Comparison of ENCODE assay signal across 15 cellular contexts in genomic region chr12:6775185-6775770, GRCh38. TPM values are rescaled to one million over a fixed set of nuclear protein-coding genes. Genes with fewer than 3 reads are reported as not detected.
DNase-seq lines count a peak whose midpoint lies in the region; ATAC-seq and TF ChIP-seq lines count a peak whose summit lies in the region.
"Had no signal": no experiment of that assay in that cellular context is flagged by ENCODE, and none has a peak within 500 bp of the region (broad histone marks: within the 10 kb centered on the region; RNA-seq: fewer than 3 reads in every experiment).

No MANE protein-coding gene starts in this region.

- H4K20me1 ChIP-seq in GM23338 (replicated peaks; ENCODE audit: insufficient read depth): peaks cover 3% of the 10 kb centered on the region; the same call in 1 of the 2 replicates

- peaks cover 20% of the 10 kb centered on the region; the same call in 1 of the 2 replicates for H3F3A ChIP-seq in GM23338 (replicated peaks; ENCODE audit: low read depth)

- H3K27me3 Mint-ChIP-seq in T-helper 1 cell treated with Interleukin-12 subunit alpha and Interleukin-12 subunit beta and Interleukin-4 antibody, amounts not matched to agents 30 μg/mL and 1 μg/mL, for 36 hours (ENCODE audit: low read depth): no peaks in the 10 kb centered on the region
- H3K27me3 Mint-ChIP-seq in GM23338 (ENCODE audit: insufficient read depth, low read depth, poor library complexity) (peaks cover 61% of the 10 kb centered on the region), nephron (ENCODE audit: low read depth) (peaks cover 23% of the 10 kb centered on the region)

- H3K36me3 Mint-ChIP-seq in T-helper 1 cell treated with Interleukin-12 subunit alpha and Interleukin-12 subunit beta and Interleukin-4 antibody, amounts not matched to agents 30 μg/mL and 1 μg/mL, for 36 hours (ENCODE audit: low read depth): peaks cover 25% of the 10 kb centered on the region
- H3K36me3 Mint-ChIP-seq in GM23338 (ENCODE audit: low read depth) (peaks cover 17% of the 10 kb centered on the region), nephron (ENCODE audit: low read depth) (peaks cover 39% of the 10 kb centered on the region)
- peaks cover 27 to 67% of the 10 kb centered on the region in 2 donors for H3K36me3 Mint-ChIP-seq in activated naive CD4-positive, alpha-beta T cell treated with anti-CD3 and anti-CD28 coated beads, Interleukin-2, amount 50 U/mL, for 72 hours

- peaks cover 72% of the 10 kb centered on the region for H3K27me3 ChIP-seq in GM23338 (ENCODE audit: insufficient read depth)
- no peaks in the 10 kb centered on the region for H3K27me3 ChIP-seq in adrenal gland
- H3K27me3 ChIP-seq: vagina had no signal

- H3K4me1 ChIP-seq in GM23338 (ENCODE audit: insufficient read depth) (peaks cover 28% of the 10 kb centered on the region), adrenal gland (replicated peaks in 1 of 2) (peaks cover 9 to 23% of the 10 kb centered on the region in 2 donors)
- H3K4me1 ChIP-seq: foreskin keratinocyte had no signal

- no peaks in the 10 kb centered on the region for H3K9me3 Mint-ChIP-seq in T-helper 1 cell treated with Interleukin-12 subunit alpha and Interleukin-12 subunit beta and Interleukin-4 antibody, amounts not matched to agents 30 μg/mL and 1 μg/mL, for 36 hours
- no peaks in the 10 kb centered on the region; the same call in 2 of the 3 replicates for H3K9me3 Mint-ChIP-seq in GM23338
- no peaks in the 10 kb centered on the region for H3K9me3 Mint-ChIP-seq in activated naive CD4-positive, alpha-beta T cell treated with anti-CD3 and anti-CD28 coated beads, Interleukin-2, amount 50 U/mL, for 72 hours
- H3K9me3 Mint-ChIP-seq in nephron: no peaks in the 10 kb centered on the region

- no peaks in the 10 kb centered on the region for H3K79me2 ChIP-seq in GM23338 (replicated peaks; ENCODE audit: insufficient read depth)

- intact Hi-C loops in adrenal gland (cut with DNase I): loop anchor here in 1 of 2 donors (5.0 kb wide), 1 partner anchor 38 kb away; no protein-coding TSS in a partner anchor

- no peak for TF ChIP-seq POLR2A in adrenal gland (IDR thresholded peaks at IDR 0.05)

- H3K36me3 ChIP-seq in GM23338 (ENCODE audit: insufficient read depth) (no peaks in the 10 kb centered on the region), adrenal gland (replicated peaks in 1 of 2) (peaks cover 0 to 3% of the 10 kb centered on the region in 2 donors)

- H3K4me2 ChIP-seq in GM23338: no peak overlapping the region
- H3K4me2 ChIP-seq: smooth muscle cell had no signal

- peak overlapping the region; percentile 83 for H3K27ac Mint-ChIP-seq in T-helper 1 cell treated with Interleukin-12 subunit alpha and Interleukin-12 subunit beta and Interleukin-4 antibody, amounts not matched to agents 30 μg/mL and 1 μg/mL, for 36 hours
- no peak overlapping the region for H3K27ac Mint-ChIP-seq in GM23338
- peak overlapping the region; percentile 74 to 90 for H3K27ac Mint-ChIP-seq in activated naive CD4-positive, alpha-beta T cell treated with anti-CD3 and anti-CD28 coated beads, Interleukin-2, amount 50 U/mL, for 72 hours
- H3K27ac Mint-ChIP-seq in nephron: peak overlapping the region in 2 of 3 experiments; percentile 19 to 28

- H3K9me3 ChIP-seq in adrenal gland (replicated peaks in 1 of 3): no peaks in the 10 kb centered on the region
- H3K9me3 ChIP-seq: lower lobe of right lung, vagina had no signal

- peaks cover 61% of the 10 kb centered on the region for H3K4me1 Mint-ChIP-seq in T-helper 1 cell treated with Interleukin-12 subunit alpha and Interleukin-12 subunit beta and Interleukin-4 antibody, amounts not matched to agents 30 μg/mL and 1 μg/mL, for 36 hours (ENCODE audit: low read depth)
- H3K4me1 Mint-ChIP-seq in GM23338 (peaks cover 66% of the 10 kb centered on the region), nephron (peaks cover 37% of the 10 kb centered on the region)

- no peaks in the 10 kb centered on the region for H3K9me2 ChIP-seq in GM23338 (ENCODE audit: insufficient read depth)

- H3K4me3 ChIP-seq in GM23338: no peak overlapping the region
- H3K4me3 ChIP-seq in adrenal gland: no peak overlapping the region
- H3K4me3 ChIP-seq: smooth muscle cell, vagina had no signal

- H2AFZ ChIP-seq in GM23338: no peak overlapping the region

- H3K27ac ChIP-seq in GM23338 (ENCODE audit: low read depth) (no peak overlapping the region), adrenal gland (no peak overlapping the region)
- H3K27ac ChIP-seq: foreskin keratinocyte, lower lobe of right lung, vagina had no signal

- ATAC-seq in GM23338: no peak
- no peak for ATAC-seq in activated naive CD4-positive, alpha-beta T cell treated with anti-CD3 and anti-CD28 coated beads, Interleukin-2, amount 50 U/mL, for 72 hours
- ATAC-seq: foreskin keratinocyte, lower lobe of right lung had no signal

- TF ChIP-seq CTCF in GM23338 (conservative IDR thresholded peaks at IDR 0.05; ENCODE audit: low read depth in 2 of 2) (no peak), nephron (IDR thresholded peaks at IDR 0.05; ENCODE audit: unreplicated experiment in 3 of 3) (no peak), adrenal gland (IDR thresholded peaks at IDR 0.05) (no peak), GM13976 (IDR thresholded peaks at IDR 0.05; ENCODE audit: borderline replicate concordance, control extremely low read depth, extremely low read depth, insufficient read depth, missing control alignments) (no peak)

- in situ Hi-C loops in GM13976 (cut with MboI; ENCODE audit: low sequenced_read_pairs, unreplicated experiment): no loop called here

- DNase-seq in T-helper 1 cell (no peak), GM23338 (ENCODE audit: low spot score) (no peak), adrenal gland (no peak), midbrain (lab: John Stamatoyannopoulos, UW) (no peak), GM13976 (ENCODE audit: low spot score) (no peak)
- no peak for DNase-seq in activated naive CD4-positive, alpha-beta T cell treated with anti-CD3 and anti-CD28 coated beads, Interleukin-2, amount 50 U/mL, for 72 hours (ENCODE audit: low spot score in 2 of 2)
- DNase-seq: activated CD4-positive, CD25-positive, alpha-beta regulatory T cell; COR-L47; foreskin keratinocyte; lower lobe of right lung; NCI-H446 had no signal

- peak overlapping the region; percentile 78 for H3K4me3 Mint-ChIP-seq in T-helper 1 cell treated with Interleukin-12 subunit alpha and Interleukin-12 subunit beta and Interleukin-4 antibody, amounts not matched to agents 30 μg/mL and 1 μg/mL, for 36 hours
- H3K4me3 Mint-ChIP-seq in GM23338: peak overlapping the region; percentile 54; the same call in 2 of the 3 replicates
- peak overlapping the region; percentile 1 to 66 (median 37) for H3K4me3 Mint-ChIP-seq in nephron

- 83 to 91% (median 88%) methylated on average over 6 to 8 of the region's 8 CpGs for WGBS in adrenal gland, 4 donors

TF ChIP-seq in GM23338, 12 proteins besides CTCF, POLR2A, EP300 and RAD21 (continues in another document):
- no peak for TF ChIP-seq CREB1 (CRISPR knock-in tag; IDR thresholded peaks at IDR 0.05; ENCODE audit: low read depth)

RNA-seq across cellular contexts. Expression of gene LAG3, which starts 3.0 kb away (rescaled TPM):
- total RNA-seq in GM23338 (2014; rRNA removed; shearing (Covaris generic)): 1.0 and 4.7 TPM in 2 replicates
- polyA plus RNA-seq in GM23338 (2016; fragmentation: Nextera tagmentation; extraction: Ambion mirVana) (3.7 and 3.9 TPM in 2 replicates), adrenal gland (1 to 10 TPM in 2 of 3 donors, under 1 TPM in 1; 0.29 to 4.3 (median 2.3) TPM)
- 100 to 1,000 TPM in 1 of 2 donors, 10 to 100 TPM in 1; 71.3 to 117 TPM for total RNA-seq in activated naive CD4-positive, alpha-beta T cell treated with anti-CD3 and anti-CD28 coated beads, Interleukin-2, amount 50 U/mL, for 72 hours
- total RNA-seq in adrenal gland: under 1 TPM in 6 of 8 donors, not detected in 2; 0.21 to 0.96 (median 0.71) TPM

RNA-seq across cellular contexts. Expression of gene PTMS, which starts 9.1 kb away (rescaled TPM):
- total RNA-seq in GM23338 (2014; rRNA removed; shearing (Covaris generic)): 82.4 and 111 TPM in 2 replicates
- polyA plus RNA-seq in GM23338 (2016; fragmentation: Nextera tagmentation; extraction: Ambion mirVana): 238 and 270 TPM in 2 replicates
- 100 to 1,000 TPM in 1 of 2 donors, 10 to 100 TPM in 1; 76.0 to 163 TPM for total RNA-seq in activated naive CD4-positive, alpha-beta T cell treated with anti-CD3 and anti-CD28 coated beads, Interleukin-2, amount 50 U/mL, for 72 hours
- total RNA-seq in adrenal gland: 100 to 1,000 TPM in 6 of 8 donors, 10 to 100 TPM in 2; 72.4 to 269 (median 147) TPM
- 1,000 to 10,000 TPM in 1 of 3 donors, 100 to 1,000 TPM in 2; 134 to 1,405 (median 631) TPM for polyA plus RNA-seq in adrenal gland

RNA-seq across cellular contexts. Expression of gene CD4, which starts 14.1 kb away (rescaled TPM):
- total RNA-seq in GM23338 (2014; rRNA removed; shearing (Covaris generic)): 1.5 and 2.2 TPM in 2 replicates
- polyA plus RNA-seq in GM23338 (2016; fragmentation: Nextera tagmentation; extraction: Ambion mirVana): 2.0 and 2.1 TPM in 2 replicates
- total RNA-seq in activated naive CD4-positive, alpha-beta T cell treated with anti-CD3 and anti-CD28 coated beads, Interleukin-2, amount 50 U/mL, for 72 hours: 100 to 1,000 TPM; 165 to 244 TPM
- total RNA-seq in adrenal gland: 10 to 100 TPM; 18.4 to 52.8 (median 30.9) TPM
- 10 to 100 TPM in 1 of 3 donors, 1 to 10 TPM in 2; 8.1 to 12.9 (median 9.1) TPM for polyA plus RNA-seq in adrenal gland
- total RNA-seq: foreskin keratinocyte had no signal
- polyA plus RNA-seq: foreskin keratinocyte had no signal

RNA-seq across cellular contexts. Expression of gene MLF2, which starts 22.3 kb away (rescaled TPM):
- total RNA-seq in GM23338 (2014; rRNA removed; shearing (Covaris generic)): 289 and 292 TPM in 2 replicates
- polyA plus RNA-seq in GM23338 (2016; fragmentation: Nextera tagmentation; extraction: Ambion mirVana) (280 and 283 TPM in 2 replicates), adrenal gland (100 to 1,000 TPM; 181 to 248 (median 233) TPM)
- total RNA-seq in activated naive CD4-positive, alpha-beta T cell treated with anti-CD3 and anti-CD28 coated beads, Interleukin-2, amount 50 U/mL, for 72 hours: 100 to 1,000 TPM; 149 to 275 TPM
- total RNA-seq in adrenal gland: 100 to 1,000 TPM; 135 to 334 (median 233) TPM

RNA-seq across cellular contexts. Expression of gene GPR162, which starts 46.3 kb away (rescaled TPM):
- total RNA-seq in GM23338 (2014; rRNA removed; shearing (Covaris generic)): 3.0 and 5.0 TPM in 2 replicates
- 4.7 and 5.0 TPM in 2 replicates for polyA plus RNA-seq in GM23338 (2016; fragmentation: Nextera tagmentation; extraction: Ambion mirVana)
- total RNA-seq in activated naive CD4-positive, alpha-beta T cell treated with anti-CD3 and anti-CD28 coated beads, Interleukin-2, amount 50 U/mL, for 72 hours: under 1 TPM; 0.46 to 0.60 TPM
- 10 to 100 TPM in 1 of 8 donors, 1 to 10 TPM in 7; 1.1 to 11.9 (median 4.4) TPM for total RNA-seq in adrenal gland
- polyA plus RNA-seq in adrenal gland: 10 to 100 TPM in 2 of 3 donors, 1 to 10 TPM in 1; 5.3 to 42.6 (median 13.7) TPM

Comparison
In these comparisons a context has a peak if more than half of its experiments do, and no peak if none do; other contexts are left out.
1. RNA of gene LAG3, which starts 3.0 kb away (total RNA-seq): 71.3 to 117 TPM in activated naive CD4-positive, alpha-beta T cell treated with anti-CD3 and anti-CD28 coated beads, Interleukin-2, amount 50 U/mL, for 72 hours; 1.0 to 4.7 TPM in GM23338 and 0.21 to 0.96 TPM in adrenal gland; every median in the first group is over 10 times any median in the second.
2. Peak in every context shown above with its lines, with median percentiles within 50 percentile points of each other: H3K4me3 Mint-ChIP-seq.